17 cellular contexts compared by ENCODE assay signal in the genomic region with DNA sequence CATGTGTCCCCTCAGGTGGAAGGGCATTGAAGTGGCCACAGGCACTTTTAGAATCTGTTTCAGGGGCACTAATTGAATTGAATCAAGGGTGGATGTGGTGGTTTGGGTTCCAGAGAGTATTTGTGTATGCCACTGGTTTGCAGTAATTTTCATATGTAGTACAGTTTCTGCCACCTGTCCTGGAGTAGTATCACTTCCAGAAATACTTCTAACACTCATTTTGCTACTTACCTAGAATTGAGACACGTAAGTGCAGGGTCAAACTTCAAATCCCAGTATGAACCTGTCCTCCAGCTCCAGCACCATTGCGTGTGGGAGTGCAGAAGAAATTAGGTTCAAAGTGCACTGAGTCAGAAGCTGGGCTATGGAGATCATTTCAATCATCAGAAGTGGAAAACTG. TPM values are rescaled to one million over a fixed set of nuclear protein-coding genes. Genes with fewer than 3 reads are reported as not detected.
DNase-seq lines count a peak whose midpoint lies in the region; ATAC-seq and TF ChIP-seq lines count a peak whose summit lies in the region.
"Had no signal": no experiment of that assay in that cellular context is flagged by ENCODE, and none has a peak within 500 bp of the region (broad histone marks: within the 10 kb centered on the region; RNA-seq: fewer than 3 reads in every experiment).

No MANE protein-coding gene starts in this region.

- H3K23ac ChIP-seq in mesendoderm (ENCODE audit: low read length) = peak overlapping the region; percentile 9

- peak overlapping the region; percentile 32 for H3K18ac ChIP-seq in mesendoderm (ENCODE audit: low read length)

- peak; percentile 40 for ATAC-seq in GM18508 (IDR thresholded peaks at IDR 0.05; ENCODE audit: insufficient read depth, unreplicated experiment)
- ATAC-seq in GM21737 (IDR thresholded peaks at IDR 0.05; ENCODE audit: unreplicated experiment) = peak; percentile 38
- no peak for ATAC-seq in WTC11

- H2BK15ac ChIP-seq in mesendoderm (replicated peaks; ENCODE audit: low read depth) = no peak overlapping the region

- peak; percentile 65 for DNase-seq in LoVo (ENCODE audit: low spot score)
- DNase-seq in mesendoderm = no peak
- DNase-seq in GM13976 (ENCODE audit: low spot score) = no peak
- no peak for DNase-seq in amniotic stem cell (lab: John Stamatoyannopoulos, UW)
- no peak for DNase-seq in NCI-H2196 treated with DMSO at 0.1 percent for 48 hours (lab: John Stamatoyannopoulos, UW; ENCODE audit: unreplicated experiment)
- DNase-seq in WTC11 (ENCODE audit: low spot score) = no peak
- DNase-seq: HCEC 1CT, kidney glomerular epithelial cell, NCI-H1694, NCI-H748 treated with DMSO at 0.1 percent for 48 hours, nephron progenitor cell, SHP77 treated with DMSO at 0.1 percent for 48 hours had no signal

- peaks cover 36% of the 10 kb centered on the region for H3K4me1 Mint-ChIP-seq in WTC11

- CTCF ChIA-PET in WTC11 (lab: Charles Lee) = interaction anchor here (0.9 to 1.7 kb wide), 3 partner anchors 19 to 160 kb away, joined by 3 to 6 read pairs (median 3); no protein-coding TSS in a partner anchor

- H3K9me3 Mint-ChIP-seq in WTC11 = no peaks in the 10 kb centered on the region
- H3K9me3 Mint-ChIP-seq: activated T-helper 1 cell treated with anti-CD3 and anti-CD28 coated beads, Interleukin-12 subunit alpha, Interleukin-12 subunit beta, Interleukin-2, Interleukin-4 antibody, amounts not matched to agents 30 ng/mL and 10 ng/mL and 1 ng/mL, durations not matched to agents 14 hours and 24 hours and 36 hours; nephron progenitor cell had no signal

- peak overlapping the region; percentile 0 for H2BK5ac ChIP-seq in mesendoderm (ENCODE audit: low read length)

- POLR2A ChIA-PET in WTC11 (lab: Charles Lee) = no interaction called here

- H3K4me2 ChIP-seq in mesendoderm (ENCODE audit: low read length) = no peak overlapping the region

- no peaks in the 10 kb centered on the region for H3K27me3 Mint-ChIP-seq in WTC11 (ENCODE audit: low read depth)

- TF ChIP-seq CTCF in GM13976 (IDR thresholded peaks at IDR 0.05; ENCODE audit: borderline replicate concordance, control extremely low read depth, extremely low read depth, insufficient read depth, missing control alignments) (no peak), WTC11 (IDR thresholded peaks at IDR 0.05) (no peak)

- no CpG with 5 or more reads among the region's 2 CpGs for WGBS in mesendoderm (ENCODE audit: extremely low coverage, insufficient coverage, low lambda C conversion rate)

- H3K27me3 ChIP-seq in mesendoderm (ENCODE audit: insufficient read depth, low read length, poor library complexity) = no peaks in the 10 kb centered on the region

- H3K4ac ChIP-seq in mesendoderm (ENCODE audit: low read depth, low read length) = no peak overlapping the region

- peaks cover 14% of the 10 kb centered on the region for H3K4me1 ChIP-seq in mesendoderm (ENCODE audit: control insufficient read depth, low read depth, low read length)

- no peaks in the 10 kb centered on the region for H3K36me3 Mint-ChIP-seq in WTC11

- no peaks in the 10 kb centered on the region for H3K79me2 ChIP-seq in mesendoderm (ENCODE audit: control insufficient read depth, insufficient read depth, low read length)

- H4K8ac ChIP-seq in mesendoderm (ENCODE audit: low read depth, low read length) = no peak overlapping the region

- no peaks in the 10 kb centered on the region for H3K36me3 ChIP-seq in mesendoderm (ENCODE audit: control insufficient read depth, insufficient read depth, low read length)
- H3K36me3 ChIP-seq: BLaER1 treated with 17β-estradiol and CSF1 and Interleukin-3, amounts not matched to agents 10 nM and 100 nM; thoracic aorta had no signal

- no peak overlapping the region for H3K4me3 ChIP-seq in mesendoderm (ENCODE audit: low read length)
- H3K4me3 ChIP-seq: BLaER1 treated with 17β-estradiol and CSF1 and Interleukin-3, amounts not matched to agents 10 nM and 100 nM; thoracic aorta had no signal

- no peak overlapping the region for H2BK120ac ChIP-seq in mesendoderm (ENCODE audit: low read depth, low read length)

- H3K79me1 ChIP-seq in mesendoderm (ENCODE audit: low read length) = no peaks in the 10 kb centered on the region

- H2AK5ac ChIP-seq in mesendoderm (ENCODE audit: low read length) = peak overlapping the region; percentile 60

- in situ Hi-C loops in GM13976 (cut with MboI; ENCODE audit: low sequenced_read_pairs, unreplicated experiment) = no loop called here

- no peak overlapping the region for H3K9ac ChIP-seq in mesendoderm (ENCODE audit: low read length)
- H3K9ac ChIP-seq: BLaER1 treated with 17β-estradiol and CSF1 and Interleukin-3, amounts not matched to agents 10 nM and 100 nM had no signal

- no peak overlapping the region for H3K4me3 Mint-ChIP-seq in WTC11
- H3K4me3 Mint-ChIP-seq: activated T-helper 1 cell treated with anti-CD3 and anti-CD28 coated beads, Interleukin-12 subunit alpha, Interleukin-12 subunit beta, Interleukin-2, Interleukin-4 antibody, amounts not matched to agents 30 ng/mL and 10 ng/mL and 1 ng/mL, durations not matched to agents 14 hours and 24 hours and 36 hours; nephron progenitor cell had no signal

- H3K27ac Mint-ChIP-seq in WTC11 = no peak overlapping the region
- H3K27ac Mint-ChIP-seq: activated T-helper 1 cell treated with anti-CD3 and anti-CD28 coated beads, Interleukin-12 subunit alpha, Interleukin-12 subunit beta, Interleukin-2, Interleukin-4 antibody, amounts not matched to agents 30 ng/mL and 10 ng/mL and 1 ng/mL, durations not matched to agents 14 hours and 24 hours and 36 hours; nephron progenitor cell had no signal

- H3K27ac ChIP-seq in mesendoderm (ENCODE audit: low read depth, low read length) = no peak overlapping the region
- H3K27ac ChIP-seq: BLaER1 treated with 17β-estradiol and CSF1 and Interleukin-3, amounts not matched to agents 10 nM and 100 nM; thoracic aorta had no signal

- H3K56ac ChIP-seq in mesendoderm (ENCODE audit: low read length) = peak overlapping the region; percentile 52

- no peak overlapping the region for H4K5ac ChIP-seq in mesendoderm (ENCODE audit: low read length)

TF ChIP-seq in WTC11, 78 proteins besides CTCF, POLR2A, EP300 and RAD21:
- no peak for TF ChIP-seq NFATC4 (CRISPR knock-in tag; IDR thresholded peaks at IDR 0.05)
- TF ChIP-seq, protein P1, sequence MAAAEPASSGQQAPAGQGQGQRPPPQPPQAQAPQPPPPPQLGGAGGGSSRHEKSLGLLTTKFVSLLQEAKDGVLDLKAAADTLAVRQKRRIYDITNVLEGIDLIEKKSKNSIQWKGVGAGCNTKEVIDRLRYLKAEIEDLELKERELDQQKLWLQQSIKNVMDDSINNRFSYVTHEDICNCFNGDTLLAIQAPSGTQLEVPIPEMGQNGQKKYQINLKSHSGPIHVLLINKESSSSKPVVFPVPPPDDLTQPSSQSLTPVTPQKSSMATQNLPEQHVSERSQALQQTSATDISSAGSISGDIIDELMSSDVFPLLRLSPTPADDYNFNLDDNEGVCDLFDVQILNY (CRISPR knock-in tag; IDR thresholded peaks at IDR 0.05) = no peak
- no peak for TF ChIP-seq TP53 (CRISPR knock-in tag; IDR thresholded peaks at IDR 0.05)
- TF ChIP-seq, protein P2, sequence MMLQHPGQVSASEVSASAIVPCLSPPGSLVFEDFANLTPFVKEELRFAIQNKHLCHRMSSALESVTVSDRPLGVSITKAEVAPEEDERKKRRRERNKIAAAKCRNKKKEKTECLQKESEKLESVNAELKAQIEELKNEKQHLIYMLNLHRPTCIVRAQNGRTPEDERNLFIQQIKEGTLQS (CRISPR knock-in tag; conservative IDR thresholded peaks at IDR 0.05) = no peak
- no peak for TF ChIP-seq ESRRA (CRISPR knock-in tag; IDR thresholded peaks at IDR 0.05; ENCODE audit: borderline replicate concordance)
- no peak for TF ChIP-seq NR2C2 (CRISPR knock-in tag; IDR thresholded peaks at IDR 0.05)
- TF ChIP-seq FOXJ3 (CRISPR knock-in tag; IDR thresholded peaks at IDR 0.05; ENCODE audit: borderline replicate concordance) = no peak
- no peak for TF ChIP-seq OVOL2 (CRISPR knock-in tag; IDR thresholded peaks at IDR 0.05; ENCODE audit: borderline replicate concordance)
- no peak for TF ChIP-seq NFE2L1 (CRISPR knock-in tag; IDR thresholded peaks at IDR 0.05)
- no peak for TF ChIP-seq FOXP1 (CRISPR knock-in tag; IDR thresholded peaks at IDR 0.05; ENCODE audit: borderline replicate concordance)
- TF ChIP-seq SMAD4 (CRISPR knock-in tag; IDR thresholded peaks at IDR 0.05) = no peak
- no peak for TF ChIP-seq ZNF423 (CRISPR knock-in tag; IDR thresholded peaks at IDR 0.05)
- TF ChIP-seq, protein P3, sequence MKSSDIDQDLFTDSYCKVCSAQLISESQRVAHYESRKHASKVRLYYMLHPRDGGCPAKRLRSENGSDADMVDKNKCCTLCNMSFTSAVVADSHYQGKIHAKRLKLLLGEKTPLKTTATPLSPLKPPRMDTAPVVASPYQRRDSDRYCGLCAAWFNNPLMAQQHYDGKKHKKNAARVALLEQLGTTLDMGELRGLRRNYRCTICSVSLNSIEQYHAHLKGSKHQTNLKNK (CRISPR knock-in tag; IDR thresholded peaks at IDR 0.05) = no peak
- TF ChIP-seq NR1H2 (CRISPR knock-in tag; IDR thresholded peaks at IDR 0.05) = no peak
- no peak for TF ChIP-seq SP1 (CRISPR knock-in tag; conservative IDR thresholded peaks at IDR 0.05)
- no peak for TF ChIP-seq FOXK1 (CRISPR knock-in tag; IDR thresholded peaks at IDR 0.05)
- TF ChIP-seq CBFB (CRISPR knock-in tag; IDR thresholded peaks at IDR 0.05; ENCODE audit: low read depth) = no peak
- TF ChIP-seq ELF4 (CRISPR knock-in tag; IDR thresholded peaks at IDR 0.05; ENCODE audit: low read depth) = no peak
- TF ChIP-seq ZBTB43 (CRISPR knock-in tag; IDR thresholded peaks at IDR 0.05) = no peak

RNA-seq across cellular contexts. Expression of gene RSPH1, which starts 26.8 kb away (rescaled TPM):
- polyA plus RNA-seq in mesendoderm (2013, experiment 1 of 2) = 0.27 TPM
- polyA plus RNA-seq in mesendoderm (2013, experiment 2 of 2) = 0.25 TPM
- 0.11 to 0.30 TPM (median 0.16 TPM) in 3 replicates for total RNA-seq in WTC11 (2021)
- total RNA-seq: activated T-helper 1 cell treated with anti-CD3 and anti-CD28 coated beads, Interleukin-12 subunit alpha, Interleukin-12 subunit beta, Interleukin-2, Interleukin-4 antibody, amounts not matched to agents 30 ng/mL and 10 ng/mL and 1 ng/mL, durations not matched to agents 14 hours and 24 hours and 36 hours had no signal

RNA-seq across cellular contexts. Expression of gene SLC37A1, which starts 44.4 kb away (rescaled TPM):
- polyA plus RNA-seq in mesendoderm (2013, experiment 1 of 2) = 15.0 TPM
- 16.0 TPM for polyA plus RNA-seq in mesendoderm (2013, experiment 2 of 2)
- total RNA-seq in WTC11 (2021) = 22.7 to 26.3 TPM (median 25.8 TPM) in 3 replicates
